Comparison of ENCODE assay signal across 7 cellular contexts in the genomic region with DNA sequence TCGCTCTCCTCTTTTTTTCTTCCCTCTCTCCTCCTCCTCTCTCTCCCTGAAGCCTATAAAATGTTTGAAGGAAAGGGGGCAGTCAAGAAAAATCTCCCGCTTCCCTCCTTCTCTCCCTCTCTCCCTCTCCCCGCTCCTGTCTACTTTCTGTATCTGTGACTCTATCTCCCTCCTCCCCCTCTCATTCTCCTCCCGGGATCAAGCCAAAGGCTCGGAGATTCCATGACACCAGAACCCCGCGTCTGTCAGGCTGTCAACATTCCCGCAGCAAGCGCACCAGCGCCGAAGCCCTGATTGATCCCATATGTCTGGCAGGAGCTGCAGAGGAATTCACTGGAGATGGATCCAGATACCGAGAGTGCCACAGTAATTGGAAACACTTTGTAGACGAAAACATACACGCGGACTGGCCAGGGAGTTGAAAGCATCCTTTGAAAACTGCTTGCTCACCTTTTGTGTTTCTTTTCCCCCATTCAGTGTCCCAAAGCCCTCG. TPM values are rescaled to one million over a fixed set of nuclear protein-coding genes. Genes with fewer than 3 reads are reported as not detected.
DNase-seq lines count a peak whose midpoint lies in the region; ATAC-seq, FAIRE-seq and TF ChIP-seq lines count a peak whose summit lies in the region.

No MANE protein-coding gene starts in this region.

- no peak overlapping the region for H2AFZ ChIP-seq in HepG2 (ENCODE audit: low read length)

- peaks cover 48% of the 10 kb centered on the region for H3K27me3 ChIP-seq in HUES6 (ENCODE audit: control insufficient read depth, insufficient read depth, low read length)
- H3K27me3 ChIP-seq in HepG2 (ENCODE audit: control insufficient read depth in 1 of 2, insufficient read depth in 2 of 2, low read length in 2 of 2), result peaks cover 1 to 40% of the 10 kb centered on the region in 2 experiments; a peak in 2 of 5 replicates
- no peaks in the 10 kb centered on the region for H3K27me3 ChIP-seq in thoracic aorta (replicated peaks; ENCODE audit: insufficient read depth)

- peak overlapping the region; percentile 39; the same call in 1 of the 2 replicates for H3K4me2 ChIP-seq in HepG2 (ENCODE audit: low read depth, low read length)

- H3K9ac ChIP-seq in HUES6 (ENCODE audit: low read length) (peak overlapping the region; percentile 51), HepG2 (ENCODE audit: insufficient read depth, low read depth, low read length) (no peak overlapping the region)

- H3K36me3 ChIP-seq in HUES6 (ENCODE audit: control insufficient read depth, insufficient read depth, low read length) (no peaks in the 10 kb centered on the region), HepG2 (replicated peaks in 1 of 2; ENCODE audit: control insufficient read depth in 1 of 2, insufficient read depth in 2 of 2, low read length in 2 of 2) (no peaks in the 10 kb centered on the region), thoracic aorta (no peaks in the 10 kb centered on the region)

- H4K20me1 ChIP-seq in HepG2 (ENCODE audit: insufficient read depth, low read length), result no peaks in the 10 kb centered on the region

- H3K79me2 ChIP-seq in HepG2 (ENCODE audit: insufficient read depth, low read length), result no peaks in the 10 kb centered on the region

- no peak for TF ChIP-seq EP300 in HepG2 (IDR thresholded peaks at IDR 0.05; ENCODE audit: low read depth in 2 of 2, low read length in 2 of 2)
- no peak for TF ChIP-seq EP300 in HepG2 (CRISPR knock-in tag; IDR thresholded peaks at IDR 0.05; ENCODE audit: borderline replicate concordance)

- CTCF ChIA-PET in HepG2 (lab: Yijun Ruan, JAX; ENCODE audit: low intra/inter-chr PET ratio, low total read pairs), result no interaction called here

- 15% methylated on average over 16 of the region's 16 CpGs for WGBS in HepG2 (ENCODE audit: low lambda C conversion rate)

- intact Hi-C loops in HepG2 (cut with micrococcal nuclease; ENCODE audit: unreplicated experiment), result no loop called here

- no peak overlapping the region for H3K27ac ChIP-seq in HUES6 (ENCODE audit: low read depth, low read length)
- H3K27ac ChIP-seq in HepG2 (ENCODE audit: extremely low read length, insufficient read depth, low read length), result no peak overlapping the region
- peak overlapping the region; percentile 65 to 68 for H3K27ac ChIP-seq in thoracic aorta

- ATAC-seq in HepG2, result no peak
- ATAC-seq in thoracic aorta (ENCODE audit: insufficient number of reproducible peaks, low FRiP score, low read depth), result no peak
- no peak for ATAC-seq in GM21528 (IDR thresholded peaks at IDR 0.05; ENCODE audit: low FRiP score, unreplicated experiment)

- TF ChIP-seq POLR2A in HepG2 (IDR thresholded peaks at IDR 0.05; ENCODE audit: insufficient read depth in 1 of 2, low read depth in 2 of 2, low read length in 2 of 2) (no peak), erythroblast (IDR thresholded peaks at IDR 0.05; ENCODE audit: low read length) (no peak)

- H3K4me1 ChIP-seq in HUES6 (ENCODE audit: control insufficient read depth, insufficient read depth, low read length) (peaks cover 30% of the 10 kb centered on the region), HepG2 (ENCODE audit: insufficient read depth, low read length) (no peaks in the 10 kb centered on the region), thoracic aorta (ENCODE audit: control insufficient read depth in 1 of 2, low read depth in 2 of 2) (peaks cover 9 to 22% of the 10 kb centered on the region in 2 donors)

- TF ChIP-seq RAD21 in HepG2 (CRISPR knock-in tag; IDR thresholded peaks at IDR 0.05), result no peak

- DNase-seq in choroid plexus epithelial cell (ENCODE audit: low read depth), result peak; percentile 56
- DNase-seq in HepG2 (ENCODE audit: low spot score), result no peak
- DNase-seq in thoracic aorta (ENCODE audit: low spot score), result no peak
- DNase-seq in erythroblast (lab: John Stamatoyannopoulos, UW), result no peak
- DNase-seq in NCI-H524 treated with DMSO at 0.1 percent for 48 hours (lab: John Stamatoyannopoulos, UW), result no peak

- BruUV-seq in HepG2 (replicated peaks; lab: Mats Ljungman, UMichigan), result no TSS peak

- no peak for FAIRE-seq in HepG2 (lab: Jason Lieb, UNC)

- in situ Hi-C loops in HepG2 (cut with HindIII; ENCODE audit: extremely low pct_ligation_motif_present, low pct_unique_long_range_greater_than_20kb), result no loop called here

- TF ChIP-seq CTCF in choroid plexus epithelial cell (conservative IDR thresholded peaks at IDR 0.05; ENCODE audit: low read depth, low read length) (no peak), HepG2 (CRISPR knock-in tag; IDR thresholded peaks at IDR 0.05) (no peak), thoracic aorta (IDR thresholded peaks at IDR 0.05) (no peak)

- no peaks in the 10 kb centered on the region for H3K9me3 ChIP-seq in HUES6 (ENCODE audit: control insufficient read depth, insufficient read depth, low read depth, low read length)
- H3K9me3 ChIP-seq in HepG2 (ENCODE audit: low read length), result no peaks in the 10 kb centered on the region
- no peaks in the 10 kb centered on the region for H3K9me3 ChIP-seq in thoracic aorta

- H3K4me3 ChIP-seq in HUES6 (ENCODE audit: low read depth, low read length), result peak overlapping the region; percentile 79
- H3K4me3 ChIP-seq in choroid plexus epithelial cell (ENCODE audit: low read depth, low read length), result peak overlapping the region; percentile 71
- no peak overlapping the region for H3K4me3 ChIP-seq in HepG2 (replicated peaks in 1 of 3; ENCODE audit: insufficient read depth in 1 of 3, low read depth in 2 of 3, low read length in 3 of 3)
- H3K4me3 ChIP-seq in thoracic aorta, result peak overlapping the region; percentile 77

- POLR2A ChIA-PET in HepG2 (lab: Yijun Ruan, JAX), result no interaction called here

TF ChIP-seq in HepG2, 621 proteins besides CTCF, POLR2A, EP300 and RAD21:
- peak; percentile 64; the same call in 1 of the 2 replicates for TF ChIP-seq EZH2 (conservative IDR thresholded peaks at IDR 0.05; ENCODE audit: low read depth, low read length)
- TF ChIP-seq, protein P1, sequence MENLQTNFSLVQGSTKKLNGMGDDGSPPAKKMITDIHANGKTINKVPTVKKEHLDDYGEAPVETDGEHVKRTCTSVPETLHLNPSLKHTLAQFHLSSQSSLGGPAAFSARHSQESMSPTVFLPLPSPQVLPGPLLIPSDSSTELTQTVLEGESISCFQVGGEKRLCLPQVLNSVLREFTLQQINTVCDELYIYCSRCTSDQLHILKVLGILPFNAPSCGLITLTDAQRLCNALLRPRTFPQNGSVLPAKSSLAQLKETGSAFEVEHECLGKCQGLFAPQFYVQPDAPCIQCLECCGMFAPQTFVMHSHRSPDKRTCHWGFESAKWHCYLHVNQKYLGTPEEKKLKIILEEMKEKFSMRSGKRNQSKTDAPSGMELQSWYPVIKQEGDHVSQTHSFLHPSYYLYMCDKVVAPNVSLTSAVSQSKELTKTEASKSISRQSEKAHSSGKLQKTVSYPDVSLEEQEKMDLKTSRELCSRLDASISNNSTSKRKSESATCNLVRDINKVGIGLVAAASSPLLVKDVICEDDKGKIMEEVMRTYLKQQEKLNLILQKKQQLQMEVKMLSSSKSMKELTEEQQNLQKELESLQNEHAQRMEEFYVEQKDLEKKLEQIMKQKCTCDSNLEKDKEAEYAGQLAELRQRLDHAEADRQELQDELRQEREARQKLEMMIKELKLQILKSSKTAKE (CRISPR knock-in tag; IDR thresholded peaks at IDR 0.05; ENCODE audit: borderline replicate concordance), result no peak

RNA-seq across cellular contexts. Expression of gene SVEP1, which starts 0.3 kb away (rescaled TPM):
- not detected in 2 replicates for total RNA-seq in HepG2 (2016; rRNA removed; fragmentation: Illumina TruSeq; extraction: Trizol)
- total RNA-seq in HepG2 (2016; cell fraction: cytosol; rRNA removed; fragmentation: Illumina TruSeq; extraction: Trizol; ENCODE audit: low read depth), result not detected in 2 replicates
- total RNA-seq in HepG2 (2016; cell fraction: insoluble cytoplasmic fraction; rRNA removed; fragmentation: Illumina TruSeq; extraction: Trizol), result not detected in 2 replicates
- not detected in 2 replicates for total RNA-seq in HepG2 (2016; cell fraction: membrane; rRNA removed; fragmentation: Illumina TruSeq; extraction: Trizol)
- not detected in 2 replicates for total RNA-seq in HepG2 (2016; cell fraction: nucleus; rRNA removed; fragmentation: Illumina TruSeq; extraction: Trizol)
- polyA plus RNA-seq in HepG2 (2011; rRNA removed), result not detected in 2 replicates
- polyA plus RNA-seq in HepG2 (2011; cell fraction: cytosol; rRNA removed), result 0.01 and 0.03 TPM in 2 replicates
- 0.03 TPM in 1 of 2 replicates, not detected in the other for polyA plus RNA-seq in HepG2 (2011; cell fraction: nucleus; rRNA removed)
- polyA plus RNA-seq in HepG2 (2012), result not detected in 2 replicates
- polyA plus RNA-seq in HepG2 (2016; cell fraction: cytosol; fragmentation: Illumina TruSeq; extraction: Trizol; ENCODE audit: low read depth), result not detected in 2 replicates
- polyA plus RNA-seq in HepG2 (2016; cell fraction: insoluble cytoplasmic fraction; fragmentation: Illumina TruSeq; extraction: Trizol; ENCODE audit: low read depth), result not detected in 2 replicates
- polyA plus RNA-seq in HepG2 (2016; cell fraction: membrane; fragmentation: Illumina TruSeq; extraction: Trizol; ENCODE audit: low read depth), result not detected in 2 replicates
- polyA plus RNA-seq in HepG2 (2016; cell fraction: nucleus; fragmentation: Illumina TruSeq; extraction: Trizol; ENCODE audit: insufficient read depth, low read depth), result not detected in 2 replicates
- 0.14 TPM in 1 of 2 replicates, not detected in the other for polyA minus RNA-seq in HepG2 (2011; rRNA and poly(A)+ RNA removed; ENCODE audit: low replicate concordance)
- not detected in 2 replicates for polyA minus RNA-seq in HepG2 (2011; cell fraction: cytosol; rRNA and poly(A)+ RNA removed)
- polyA minus RNA-seq in HepG2 (2011; cell fraction: nucleus; rRNA and poly(A)+ RNA removed), result under 0.01 TPM in 2 replicates
- 10 to 100 TPM; 32.0 to 53.6 TPM for total RNA-seq in thoracic aorta

Comparison
In these comparisons a context has a peak if more than half of its experiments do, and no peak if none do; other contexts are left out.
1. H3K27ac ChIP-seq: peak in thoracic aorta (2 of 2); none in HUES6 (single experiment) and HepG2 (single experiment).
2. H3K4me3 ChIP-seq: peak in HUES6 (single experiment), choroid plexus epithelial cell (single experiment) and thoracic aorta (single experiment); none in HepG2 (0 of 3).
3. RNA of gene SVEP1, which starts 0.3 kb away (total RNA-seq): 32.0 to 53.6 TPM in thoracic aorta; not detected in HepG2; every median in the first group is over 10 times any median in the second.